8 cellular contexts compared by ENCODE assay signal in genomic region chr12:65556676-65557424, GRCh38.
A peak's percentile ranks its signal among the peaks of the same experiment; 100 is the strongest.
DNase-seq lines count a peak whose midpoint lies in the region; ATAC-seq and TF ChIP-seq lines count a peak whose summit lies in the region.

No MANE protein-coding gene starts in this region.

- ATAC-seq in HG02678 (IDR thresholded peaks at IDR 0.05; ENCODE audit: unreplicated experiment), result peak; percentile 96

- peak overlapping the region in 1 of 5 experiments; percentile 55 for H3K27ac Mint-ChIP-seq in brain

- peak; percentile 48 to 59 for DNase-seq in NCI-H2081 (lab: John Stamatoyannopoulos, UW)
- no peak for DNase-seq in NCI-H2081 treated with DMSO at 0.1 percent for 48 hours (lab: John Stamatoyannopoulos, UW)
- DNase-seq in NCI-H1694 treated with DMSO at 0.1 percent for 48 hours (lab: John Stamatoyannopoulos, UW), result peak; percentile 16
- peak; percentile 69 for DNase-seq in UCSD-AML1 (lab: John Stamatoyannopoulos, UW; ENCODE audit: unreplicated experiment)
- DNase-seq in iPS-NIHi11 (ENCODE audit: low spot score), result peak; percentile 89
- DNase-seq in stimulated activated CD4-positive, alpha-beta T cell treated with anti-CD3 and anti-CD28 coated beads, Interleukin-12 subunit alpha, Interleukin-12 subunit beta, amount 100 ng/mL, for 4 hours, result peak; percentile 61

- no peak overlapping the region for H3K4me3 Mint-ChIP-seq in brain

- peaks cover 3 to 15% (median 6%) of the 10 kb centered on the region in 5 experiments for H3K9me3 Mint-ChIP-seq in brain

- H3K36me3 Mint-ChIP-seq in brain, result peaks cover 5% of the 10 kb centered on the region

- peak; percentile 87 to 90 for TF ChIP-seq CTCF in brain (conservative IDR thresholded peaks at IDR 0.05)

- peaks cover 8% of the 10 kb centered on the region for H3K4me1 Mint-ChIP-seq in brain

- no peaks in the 10 kb centered on the region for H3K27me3 Mint-ChIP-seq in brain
